In the genomic region with DNA sequence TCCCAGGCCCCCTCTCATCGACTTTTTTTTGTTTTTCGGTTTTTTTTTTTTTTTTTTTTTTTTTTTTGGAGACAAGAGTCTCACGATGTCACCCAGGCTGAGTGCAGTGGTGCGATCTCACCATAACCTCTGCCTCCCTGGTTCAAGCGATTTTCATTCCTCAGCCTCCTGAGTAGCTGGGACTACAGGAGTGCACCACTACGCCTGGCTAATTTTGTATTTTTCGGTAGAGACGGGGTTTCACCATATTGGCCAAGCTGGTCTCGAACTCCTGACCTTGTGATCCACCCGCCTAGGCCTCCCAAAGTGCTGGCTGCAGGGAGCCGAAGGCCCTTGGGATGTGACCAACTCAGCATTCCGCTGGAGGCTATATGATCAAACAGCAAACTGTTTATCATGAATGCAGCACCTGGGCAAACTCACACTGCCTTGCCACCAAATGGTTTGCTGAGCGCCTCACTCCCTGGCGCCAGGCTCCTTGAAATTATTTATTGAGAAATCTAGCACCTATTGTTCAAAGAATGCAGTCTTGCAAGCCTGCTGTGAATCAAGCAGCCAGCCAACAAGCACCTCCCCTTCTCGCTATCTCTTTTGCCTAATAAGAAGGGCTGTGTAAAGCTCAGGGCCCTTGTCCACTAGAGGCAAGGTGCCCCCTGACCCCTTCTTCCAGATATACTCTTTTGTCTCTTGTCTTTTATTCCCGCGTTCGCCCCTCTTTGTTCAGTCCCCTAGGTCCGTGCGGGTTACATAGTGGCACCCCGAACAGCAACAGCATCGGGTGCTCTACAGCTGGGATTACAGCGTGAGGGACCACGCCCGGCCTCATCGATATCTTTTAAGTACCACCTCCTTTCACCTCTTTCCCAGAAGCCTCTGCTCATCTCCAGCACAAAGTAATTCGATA, we compare ENCODE assay signal across 8 cellular contexts. TPM values are rescaled to one million over a fixed set of nuclear protein-coding genes. Genes with fewer than 3 reads are reported as not detected.
DNase-seq lines count a peak whose midpoint lies in the region; ATAC-seq and TF ChIP-seq lines count a peak whose summit lies in the region.

No MANE protein-coding gene starts in this region.

- TF ChIP-seq CTCF in AG04450 (IDR thresholded peaks at IDR 0.05; ENCODE audit: low read depth, low read length) = no peak
- no peak for TF ChIP-seq CTCF in body of pancreas (IDR thresholded peaks at IDR 0.05)
- no peak for TF ChIP-seq CTCF in right lobe of liver (IDR thresholded peaks at IDR 0.05)
- TF ChIP-seq CTCF in thyroid gland (IDR thresholded peaks at IDR 0.05) = no peak

- DNase-seq in AG04450 (ENCODE audit: low read depth, low spot score) = no peak
- peak; percentile 35 for DNase-seq in NCI-H2227 (lab: John Stamatoyannopoulos, UW; ENCODE audit: unreplicated experiment)
- peak; percentile 70 to 86 (median 84) for DNase-seq in body of pancreas
- DNase-seq in right lobe of liver = no peak
- peak; percentile 20 to 21 for DNase-seq in thyroid gland

- WGBS in body of pancreas, 2 donors = 24 to 25% methylated on average over 26 to 27 of the region's 27 CpGs
- WGBS in right lobe of liver (ENCODE audit: insufficient coverage, low coverage, low lambda C conversion rate, missing lambda C conversion rate) = 38% methylated on average over 17 of the region's 27 CpGs
- WGBS in thyroid gland, 2 donors = 66% methylated on average over 27 of the region's 27 CpGs

- H3K4me3 ChIP-seq in AG04450 (ENCODE audit: low read depth, low read length) (peak overlapping the region; percentile 84), body of pancreas (peak overlapping the region; percentile 13 to 60), right lobe of liver (peak overlapping the region; percentile 65 to 74 (median 68)), thyroid gland (replicated peaks in 1 of 3) (peak overlapping the region; percentile 32 to 35 (median 32))

- H3K9me3 ChIP-seq in AG04450 (ENCODE audit: control insufficient read depth, insufficient read depth, low read length) (peaks cover 4% of the 10 kb centered on the region; the same call in 1 of the 2 replicates), body of pancreas (no peaks in the 10 kb centered on the region), right lobe of liver (no peaks in the 10 kb centered on the region), thyroid gland (no peaks in the 10 kb centered on the region)

- no peak overlapping the region for H3K27ac ChIP-seq in AG04450 (ENCODE audit: low read depth, low read length)
- H3K27ac ChIP-seq in body of pancreas = peak overlapping the region; percentile 63 to 92 (median 86)
- H3K27ac ChIP-seq in right lobe of liver = peak overlapping the region; percentile 84 to 91 (median 87)
- peak overlapping the region in 2 of 3 donors; percentile 78 to 95 for H3K27ac ChIP-seq in thyroid gland

- H3K4me1 ChIP-seq in body of pancreas = peaks cover 43% of the 10 kb centered on the region
- H3K4me1 ChIP-seq in right lobe of liver = peaks cover 0 to 24% (median 9%) of the 10 kb centered on the region in 4 donors
- H3K4me1 ChIP-seq in thyroid gland = peaks cover 0 to 23% of the 10 kb centered on the region in 2 donors

- intact Hi-C loops in body of pancreas (cut with DNase I) (no loop called here), right lobe of liver (cut with DNase I) (loop anchor here in 1 of 2 donors (5.0 to 10.0 kb wide), 2 partner anchors 90 to 148 kb away; no protein-coding TSS in a partner anchor), thyroid gland (cut with DNase I) (loop anchor here (5.0 kb wide), 2 partner anchors 57 to 148 kb away; no protein-coding TSS in a partner anchor)

- H3K36me3 ChIP-seq in body of pancreas (replicated peaks in 1 of 2; ENCODE audit: insufficient read depth in 1 of 2, low read depth in 2 of 2) = no peaks in the 10 kb centered on the region
- no peaks in the 10 kb centered on the region for H3K36me3 ChIP-seq in right lobe of liver
- no peaks in the 10 kb centered on the region for H3K36me3 ChIP-seq in thyroid gland

- CTCF ChIA-PET in AG04450 (lab: Charles Lee) = interaction anchor here (1.2 to 3.8 kb wide), 8 partner anchors 15 to 147 kb away, joined by 3 to 63 read pairs (median 6); no protein-coding TSS in a partner anchor

- H3K27me3 ChIP-seq in AG04450 (ENCODE audit: control insufficient read depth, insufficient read depth, low read length) (no peaks in the 10 kb centered on the region), body of pancreas (no peaks in the 10 kb centered on the region), right lobe of liver (no peaks in the 10 kb centered on the region), thyroid gland (no peaks in the 10 kb centered on the region)

- POLR2A ChIA-PET in AG04450 (lab: Yijun Ruan, JAX) = interaction anchor here (2.5 kb wide), 1 partner anchor 26 kb away, joined by 17 read pairs; the partner anchor contains the start of genes SMIM27 and TOPORS

- TF ChIP-seq POLR2A in body of pancreas (IDR thresholded peaks at IDR 0.05) (peak in 2 of 3 donors; percentile 19 to 25), right lobe of liver (IDR thresholded peaks at IDR 0.05) (no peak), thyroid gland (IDR thresholded peaks at IDR 0.05) (no peak)

- ATAC-seq in GM21423 (IDR thresholded peaks at IDR 0.05; ENCODE audit: unreplicated experiment) (peak; percentile 19), body of pancreas (peak; percentile 51), right lobe of liver (no peak), HG03378 (IDR thresholded peaks at IDR 0.05; ENCODE audit: unreplicated experiment) (no peak), HG03025 (IDR thresholded peaks at IDR 0.05; ENCODE audit: low FRiP score, unreplicated experiment) (no peak)

RNA-seq across cellular contexts. Expression of gene RIGI, which starts 1.2 kb away (rescaled TPM):
- 8.4 and 11.1 TPM in 2 replicates for polyA plus RNA-seq in AG04450 (2011; rRNA removed)
- polyA minus RNA-seq in AG04450 (2011; rRNA and poly(A)+ RNA removed) = 5.0 and 7.7 TPM in 2 replicates
- total RNA-seq in body of pancreas (1 to 10 TPM; 2.6 to 6.5 TPM), right lobe of liver (1 to 10 TPM; 2.7 to 6.1 (median 4.8) TPM), thyroid gland (10 to 100 TPM in 3 of 4 donors, 1 to 10 TPM in 1; 7.9 to 10.3 (median 10.2) TPM)

RNA-seq across cellular contexts. Expression of gene SMIM27, which starts 27.3 kb away (rescaled TPM):
- 7.2 and 11.6 TPM in 2 replicates for polyA plus RNA-seq in AG04450 (2011; rRNA removed)
- polyA minus RNA-seq in AG04450 (2011; rRNA and poly(A)+ RNA removed) = 1.3 and 1.7 TPM in 2 replicates
- total RNA-seq in body of pancreas (under 1 TPM in 1 of 2 donors, not detected in 1; 0.52 TPM), right lobe of liver (1 to 10 TPM in 5 of 6 experiments, under 1 TPM in 1; 0.49 to 7.4 (median 2.9) TPM), thyroid gland (10 to 100 TPM in 2 of 4 donors, 1 to 10 TPM in 2; 1.3 to 23.9 (median 9.9) TPM)

RNA-seq across cellular contexts. Expression of gene TOPORS, which starts 27.6 kb away (rescaled TPM):
- polyA plus RNA-seq in AG04450 (2011; rRNA removed) = 14.4 and 20.4 TPM in 2 replicates
- polyA minus RNA-seq in AG04450 (2011; rRNA and poly(A)+ RNA removed) = 15.2 and 25.8 TPM in 2 replicates
- total RNA-seq in body of pancreas (10 to 100 TPM in 1 of 2 donors, 1 to 10 TPM in 1; 9.9 to 12.2 TPM), right lobe of liver (1 to 10 TPM; 6.0 to 9.6 (median 7.9) TPM), thyroid gland (10 to 100 TPM; 23.7 to 31.8 (median 28.8) TPM)

RNA-seq across cellular contexts. Expression of gene NDUFB6, which starts 48.1 kb away (rescaled TPM):
- 60.2 and 65.3 TPM in 2 replicates for polyA plus RNA-seq in AG04450 (2011; rRNA removed)
- polyA minus RNA-seq in AG04450 (2011; rRNA and poly(A)+ RNA removed) = 13.7 and 18.1 TPM in 2 replicates
- total RNA-seq in body of pancreas = 1 to 10 TPM; 6.9 to 7.5 TPM
- 10 to 100 TPM; 28.9 to 39.9 (median 36.2) TPM for total RNA-seq in right lobe of liver
- total RNA-seq in thyroid gland = 10 to 100 TPM; 19.1 to 78.2 (median 57.9) TPM

Comparison
In these comparisons a context has a peak if more than half of its experiments do, and no peak if none do; other contexts are left out.
1. DNase-seq: peak in NCI-H2227 (single experiment), body of pancreas (4 of 4) and thyroid gland (2 of 2); none in AG04450 (single experiment) and right lobe of liver (0 of 3).
2. H3K4me3 ChIP-seq: peak in every context shown above with its lines; median percentile 84 in AG04450; 68 in right lobe of liver; 36 in body of pancreas; 32 in thyroid gland.
3. ATAC-seq: peak in GM21423 (single experiment) and body of pancreas (single experiment); none in right lobe of liver (0 of 4), HG03378 (single experiment) and HG03025 (single experiment).
4. POLR2A ChIP-seq: peak in body of pancreas (2 of 3); none in right lobe of liver (single experiment) and thyroid gland (0 of 2).